8 cellular contexts compared by ENCODE assay signal in the genomic region with DNA sequence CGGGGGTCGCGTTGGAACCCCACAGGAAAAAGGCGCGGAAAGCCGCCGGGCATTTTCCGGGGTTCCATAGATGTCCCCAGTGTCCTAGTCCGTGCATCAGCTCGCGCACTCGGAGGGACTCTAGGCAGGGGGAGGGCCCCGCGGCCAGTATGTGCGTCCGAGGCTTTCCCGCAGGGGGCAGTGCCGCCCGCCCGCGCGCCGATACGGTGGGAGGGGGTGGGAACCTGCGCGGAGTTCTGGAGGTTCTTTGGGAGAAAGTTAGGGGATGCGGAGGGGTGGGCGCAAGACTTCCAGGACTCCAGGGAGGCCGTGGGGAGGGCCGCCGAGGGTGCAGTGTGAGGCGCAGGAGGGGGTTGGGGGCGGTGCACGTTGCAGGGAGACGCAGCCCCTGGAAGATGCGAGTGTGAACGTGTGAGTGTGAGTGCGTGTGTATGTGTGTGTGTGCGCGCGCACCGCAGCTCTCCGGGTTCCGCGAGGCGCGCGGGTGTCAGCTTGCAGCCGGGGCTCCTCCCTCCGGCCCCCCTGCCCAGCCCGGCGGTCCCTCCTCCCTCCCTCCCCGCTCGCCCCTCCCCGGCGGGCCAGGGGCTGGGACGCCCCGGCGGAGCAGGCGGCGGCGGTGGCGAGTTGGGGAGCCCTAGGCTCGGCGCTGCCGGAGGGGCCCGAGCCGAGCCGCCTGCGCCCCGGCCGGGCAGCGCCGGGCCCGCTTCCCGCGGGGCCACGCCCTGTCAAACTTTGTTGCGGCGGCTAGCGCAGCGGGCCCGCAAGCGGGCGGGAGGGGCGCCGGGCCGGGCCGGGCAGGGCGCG. TPM values are rescaled to one million over a fixed set of nuclear protein-coding genes. Genes with fewer than 3 reads are reported as not detected.
DNase-seq lines count a peak whose midpoint lies in the region; ATAC-seq and TF ChIP-seq lines count a peak whose summit lies in the region.

A gene with protein sequence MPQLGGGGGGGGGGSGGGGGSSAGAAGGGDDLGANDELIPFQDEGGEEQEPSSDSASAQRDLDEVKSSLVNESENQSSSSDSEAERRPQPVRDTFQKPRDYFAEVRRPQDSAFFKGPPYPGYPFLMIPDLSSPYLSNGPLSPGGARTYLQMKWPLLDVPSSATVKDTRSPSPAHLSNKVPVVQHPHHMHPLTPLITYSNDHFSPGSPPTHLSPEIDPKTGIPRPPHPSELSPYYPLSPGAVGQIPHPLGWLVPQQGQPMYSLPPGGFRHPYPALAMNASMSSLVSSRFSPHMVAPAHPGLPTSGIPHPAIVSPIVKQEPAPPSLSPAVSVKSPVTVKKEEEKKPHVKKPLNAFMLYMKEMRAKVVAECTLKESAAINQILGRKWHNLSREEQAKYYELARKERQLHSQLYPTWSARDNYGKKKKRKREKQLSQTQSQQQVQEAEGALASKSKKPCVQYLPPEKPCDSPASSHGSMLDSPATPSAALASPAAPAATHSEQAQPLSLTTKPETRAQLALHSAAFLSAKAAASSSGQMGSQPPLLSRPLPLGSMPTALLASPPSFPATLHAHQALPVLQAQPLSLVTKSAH (plus strand): TSS at position 559 of the 804 bp plus-strand sequence. CDS start 293 bp downstream, outside the sequence.

- H3K36me3 Mint-ChIP-seq in activated naive CD4-positive, alpha-beta T cell treated with anti-CD3 and anti-CD28 coated beads for 36 hours (ENCODE audit: low read depth) = no peaks in the 10 kb centered on the region
- H3K36me3 Mint-ChIP-seq in natural killer cell = no peaks in the 10 kb centered on the region

- intact Hi-C loops in activated naive CD4-positive, alpha-beta T cell treated with anti-CD3 and anti-CD28 coated beads for 36 hours (cut with micrococcal nuclease) = loop anchor here (1.0 to 2.0 kb wide), 2 partner anchors 166 to 207 kb away; no protein-coding TSS in a partner anchor
- intact Hi-C loops in natural killer cell (cut with micrococcal nuclease) = no loop called here
- intact Hi-C loops in aorta (cut with DNase I) = loop anchor here (1.0 to 5.0 kb wide), 3 partner anchors 66 to 152 kb away; no protein-coding TSS in a partner anchor

- H3K4me3 ChIP-seq in BJ (ENCODE audit: low read depth, low read length) (peak within 1 kb of the TSS; percentile 69), aorta (ENCODE audit: low read length in 2 of 2) (peak within 1 kb of the TSS; percentile 84 to 94)

- H3K27ac ChIP-seq in foreskin keratinocyte (peak within 1 kb of the TSS; percentile 36), aorta (ENCODE audit: low read depth in 1 of 2, low read length in 2 of 2) (peak within 1 kb of the TSS; percentile 29 to 61)

- CTCF ChIA-PET in BJ (lab: Yijun Ruan, JAX) = interaction anchor here (0.5 to 6.3 kb wide), 38 partner anchors 12 to 207 kb away, joined by 3 to 115 read pairs (median 4); no protein-coding TSS in a partner anchor
- CTCF ChIA-PET in activated naive CD4-positive, alpha-beta T cell treated with anti-CD3 and anti-CD28 coated beads for 36 hours (lab: Charles Lee) = interaction anchor here (0.8 to 1.5 kb wide), 4 partner anchors 23 to 207 kb away, joined by 3 read pairs; no protein-coding TSS in a partner anchor

- peaks cover 53% of the 10 kb centered on the region for H3K27me3 Mint-ChIP-seq in activated naive CD4-positive, alpha-beta T cell treated with anti-CD3 and anti-CD28 coated beads for 36 hours (ENCODE audit: low read depth)
- peaks cover 36 to 52% of the 10 kb centered on the region in 2 donors for H3K27me3 Mint-ChIP-seq in natural killer cell (ENCODE audit: low read depth in 2 of 2)

- WGBS in aorta, 2 donors = 0 to 1% methylated on average over 59 to 91 of the region's 91 CpGs

- H3K9me3 ChIP-seq in aorta (ENCODE audit: control insufficient read depth, low read length) = no peaks in the 10 kb centered on the region

- DNase-seq in BJ (ENCODE audit: low read depth) (peak; percentile 35), NCI-H2227 (lab: John Stamatoyannopoulos, UW; ENCODE audit: unreplicated experiment) (peak; percentile 89), foreskin keratinocyte (peak; percentile 69 to 83), natural killer cell (peak; percentile 27), aorta (peak; percentile 91 to 96)
- DNase-seq in activated naive CD4-positive, alpha-beta T cell treated with anti-CD3 and anti-CD28 coated beads for 36 hours = peak; percentile 52

- ATAC-seq in GM19023 (IDR thresholded peaks at IDR 0.05; ENCODE audit: unreplicated experiment) (peak; percentile 47), foreskin keratinocyte (peak; percentile 89), natural killer cell (peak; percentile 49 to 77 (median 76)), aorta (ENCODE audit: low FRiP score) (peak; percentile 96), HG03460 (IDR thresholded peaks at IDR 0.05; ENCODE audit: unreplicated experiment) (no peak)

- POLR2A ChIA-PET in BJ (lab: Charles Lee) = no interaction called here

- no peaks in the 10 kb centered on the region for H3K9me3 Mint-ChIP-seq in activated naive CD4-positive, alpha-beta T cell treated with anti-CD3 and anti-CD28 coated beads for 36 hours
- no peaks in the 10 kb centered on the region for H3K9me3 Mint-ChIP-seq in natural killer cell

- TF ChIP-seq CTCF in BJ (IDR thresholded peaks at IDR 0.05; ENCODE audit: insufficient read depth, low read depth, low read length) (peak; percentile 96), foreskin keratinocyte (conservative IDR thresholded peaks at IDR 0.05) (peak; percentile 91), natural killer cell (IDR thresholded peaks at IDR 0.05) (no peak)

- peaks cover 9% of the 10 kb centered on the region for H3K4me1 Mint-ChIP-seq in activated naive CD4-positive, alpha-beta T cell treated with anti-CD3 and anti-CD28 coated beads for 36 hours (ENCODE audit: low read depth)
- H3K4me1 Mint-ChIP-seq in natural killer cell = peaks cover 5% of the 10 kb centered on the region in 2 donors

- H3K4me1 ChIP-seq in foreskin keratinocyte (peaks cover 6% of the 10 kb centered on the region), aorta (ENCODE audit: control insufficient read depth in 1 of 2, insufficient read depth in 2 of 2, low read length in 2 of 2) (no peaks in the 10 kb centered on the region)

- H3K36me3 ChIP-seq in BJ (ENCODE audit: control insufficient read depth, insufficient read depth, low read length) (peaks cover 2% of the 10 kb centered on the region; the same call in 1 of the 2 replicates), aorta (ENCODE audit: control insufficient read depth in 1 of 2, insufficient read depth in 2 of 2, low read length in 1 of 2) (no peaks in the 10 kb centered on the region)

- no peak within 1 kb of the TSS for H3K27ac Mint-ChIP-seq in activated naive CD4-positive, alpha-beta T cell treated with anti-CD3 and anti-CD28 coated beads for 36 hours
- H3K27ac Mint-ChIP-seq in natural killer cell = no peak within 1 kb of the TSS

- peak within 1 kb of the TSS; percentile 67 for H3K4me3 Mint-ChIP-seq in activated naive CD4-positive, alpha-beta T cell treated with anti-CD3 and anti-CD28 coated beads for 36 hours
- H3K4me3 Mint-ChIP-seq in natural killer cell = peak within 1 kb of the TSS; percentile 83

- H3K27me3 ChIP-seq in BJ (ENCODE audit: control insufficient read depth, insufficient read depth, low read length) (no peaks in the 10 kb centered on the region; the same call in 1 of the 2 replicates), foreskin keratinocyte (no peaks in the 10 kb centered on the region), aorta (ENCODE audit: control insufficient read depth in 1 of 2, insufficient read depth in 2 of 2, low read length in 1 of 2) (no peaks in the 10 kb centered on the region)

RNA-seq across cellular contexts. Expression of the gene that starts here (rescaled TPM):
- polyA plus RNA-seq in BJ (2011; rRNA removed) (1.9 and 3.2 TPM in 2 replicates), foreskin keratinocyte (18.4 and 24.1 TPM in 2 replicates), aorta (10 to 100 TPM; 14.1 to 27.9 TPM)
- polyA minus RNA-seq in BJ (2011; rRNA and poly(A)+ RNA removed) = 2.9 and 5.0 TPM in 2 replicates
- under 1 TPM in 1 of 2 experiments, not detected in 1; 0.07 TPM for total RNA-seq in activated naive CD4-positive, alpha-beta T cell treated with anti-CD3 and anti-CD28 coated beads for 36 hours
- total RNA-seq in foreskin keratinocyte (7.1 and 8.5 TPM in 2 replicates), natural killer cell (not detected), aorta (10 to 100 TPM; 35.7 to 39.5 TPM)

Comparison
In these comparisons a context has a peak if more than half of its experiments do, and no peak if none do; other contexts are left out.
1. Peak in DNase-seq in activated naive CD4-positive, alpha-beta T cell treated with anti-CD3 and anti-CD28 coated beads for 36 hours; RNA of the gene not detected or under 1 TPM.
2. Peak in DNase-seq and ATAC-seq in natural killer cell; RNA of the gene not detected or under 1 TPM.
3. DNase-seq: peak in every context shown above with its lines; median percentile 94 in aorta; 89 in NCI-H2227; 76 in foreskin keratinocyte; 52 in activated naive CD4-positive, alpha-beta T cell treated with anti-CD3 and anti-CD28 coated beads for 36 hours; 35 in BJ; 27 in natural killer cell.